In genomic region chr11:114284021-114284420, GRCh38 we compare ENCODE assay signal across 17 cellular contexts. TPM values are rescaled to one million over a fixed set of nuclear protein-coding genes. Genes with fewer than 3 reads are reported as not detected.
DNase-seq lines count a peak whose midpoint lies in the region; ATAC-seq and TF ChIP-seq lines count a peak whose summit lies in the region.
"Had no signal": no experiment of that assay in that cellular context is flagged by ENCODE, and none has a peak within 500 bp of the region (broad histone marks: within the 10 kb centered on the region; RNA-seq: fewer than 3 reads in every experiment).

No MANE protein-coding gene starts in this region.

- DNase-seq in NCI-H1417 (lab: John Stamatoyannopoulos, UW) = peak in 2 of 3 experiments; percentile 34 to 67
- no peak for DNase-seq in NCI-H1417 treated with DMSO at 0.1 percent for 48 hours (lab: John Stamatoyannopoulos, UW)
- DNase-seq in NCI-H1105 treated with DMSO at 0.1 percent for 48 hours (lab: John Stamatoyannopoulos, UW) = peak; percentile 92
- DNase-seq in RWPE1 (ENCODE audit: low spot score) = no peak
- no peak for DNase-seq in neuronal stem cell (ENCODE audit: low spot score)
- DNase-seq in activated T-cell treated with anti-CD3 and anti-CD28 coated beads for 4 hours = no peak
- DNase-seq: 8988T; activated CD4-positive, alpha-beta memory T cell treated with anti-CD3 and anti-CD28 coated beads for 36 hours; CD4-positive, alpha-beta T cell; hippocampal formation; nephron progenitor cell; stimulated activated naive CD4-positive, alpha-beta T cell had no signal

- no peak overlapping the region for H2AK5ac ChIP-seq in neuronal stem cell (ENCODE audit: low read depth, low read length)

- H2BK5ac ChIP-seq in neuronal stem cell (ENCODE audit: low read length) = no peak overlapping the region

- no peak overlapping the region for H3K9ac ChIP-seq in neuronal stem cell (ENCODE audit: low read depth, low read length, poor library complexity)

- no peak overlapping the region for H3K4me3 ChIP-seq in neuronal stem cell (ENCODE audit: low read length in 2 of 2)
- H3K4me3 ChIP-seq: coronary artery, SJSA1, skin epidermis had no signal

- H3K79me1 ChIP-seq in neuronal stem cell (ENCODE audit: low read depth, low read length) = no peaks in the 10 kb centered on the region

- no peak overlapping the region for H2AFZ ChIP-seq in neuronal stem cell (ENCODE audit: low read length)

- no peak overlapping the region for H3K4me2 ChIP-seq in neuronal stem cell (ENCODE audit: insufficient read depth, low read length, poor library complexity, severe bottlenecking)

- peak overlapping the region; percentile 78 for H3K14ac ChIP-seq in neuronal stem cell (ENCODE audit: low read length)

- peaks cover 0 to 6% (median 0%) of the 10 kb centered on the region in 3 experiments for H3K27me3 ChIP-seq in neuronal stem cell (ENCODE audit: control insufficient read depth in 3 of 3, insufficient read depth in 3 of 3, low read depth in 1 of 3, low read length in 3 of 3)
- H3K27me3 ChIP-seq: SJSA1 had no signal

- no peak overlapping the region for H2BK120ac ChIP-seq in neuronal stem cell (ENCODE audit: low read depth, low read length)

- POLR2A ChIA-PET in RWPE1 (lab: Yijun Ruan, JAX; ENCODE audit: low non-redundant PET) = no interaction called here

- ATAC-seq in GM18861 (IDR thresholded peaks at IDR 0.05; ENCODE audit: unreplicated experiment) (no peak), GM19463 (IDR thresholded peaks at IDR 0.05; ENCODE audit: unreplicated experiment) (no peak)

- peaks cover 0 to 12% of the 10 kb centered on the region in 2 donors for H3K4me1 ChIP-seq in neuronal stem cell (ENCODE audit: control insufficient read depth in 2 of 2, insufficient read depth in 1 of 2, low read depth in 1 of 2, low read length in 2 of 2)

- H3K18ac ChIP-seq in neuronal stem cell (ENCODE audit: low read length) = peak overlapping the region; percentile 81

- no peak overlapping the region for H3K23ac ChIP-seq in neuronal stem cell (ENCODE audit: low read depth, low read length, poor library complexity)

- peak overlapping the region; percentile 92 for H3K27ac ChIP-seq in RWPE1
- H3K27ac ChIP-seq in neuronal stem cell (replicated peaks; ENCODE audit: low read length) = no peak overlapping the region
- H3K27ac ChIP-seq: coronary artery, SJSA1 had no signal

- no peaks in the 10 kb centered on the region for H3K9me3 ChIP-seq in neuronal stem cell (replicated peaks in 1 of 2; ENCODE audit: control insufficient read depth in 2 of 2, insufficient read depth in 1 of 2, low read depth in 1 of 2, low read length in 2 of 2)
- H3K9me3 ChIP-seq: SJSA1 had no signal

- no CpG with 5 or more reads among the region's 2 CpGs for WGBS in neuronal stem cell (ENCODE audit: extremely low coverage in 2 of 2, insufficient read length in 2 of 2, insufficient replicate concordance in 1 of 2), 2 donors

- no peak overlapping the region for H3K4ac ChIP-seq in neuronal stem cell (ENCODE audit: low read length)

- CTCF ChIA-PET in RWPE1 (lab: Yijun Ruan, JAX) = interaction anchor here (0.6 to 0.7 kb wide), 2 partner anchors 455 to 1349 kb away, joined by 3 to 6 read pairs; no protein-coding TSS in a partner anchor

- H4K8ac ChIP-seq in neuronal stem cell (ENCODE audit: low read depth, low read length) = no peak overlapping the region

- no peak overlapping the region for H4K91ac ChIP-seq in neuronal stem cell (ENCODE audit: low read depth, low read length, poor library complexity)

- H2BK15ac ChIP-seq in neuronal stem cell (ENCODE audit: low read length) = no peak overlapping the region

- H3K36me3 ChIP-seq in neuronal stem cell (replicated peaks in 1 of 2; ENCODE audit: control insufficient read depth in 2 of 2, insufficient read depth in 2 of 2, low read length in 2 of 2) = no peaks in the 10 kb centered on the region
- H3K36me3 ChIP-seq: SJSA1 had no signal

- H2BK12ac ChIP-seq in neuronal stem cell (ENCODE audit: low read length) = peak overlapping the region; percentile 97

- no peak for TF ChIP-seq CTCF in RWPE1 (conservative IDR thresholded peaks at IDR 0.05; ENCODE audit: low read depth)

RNA-seq across cellular contexts. Expression of gene NNMT, which starts 12.2 kb away (rescaled TPM):
- 0.54 TPM for polyA plus RNA-seq in neuronal stem cell (2013, experiment 1 of 2)
- 0.79 TPM for polyA plus RNA-seq in neuronal stem cell (2013, experiment 2 of 2)

Comparison
In these comparisons a context has a peak if more than half of its experiments do, and no peak if none do; other contexts are left out.
1. DNase-seq: peak in NCI-H1417 (2 of 3) and NCI-H1105 treated with DMSO at 0.1 percent for 48 hours (single experiment); none in NCI-H1417 treated with DMSO at 0.1 percent for 48 hours (single experiment), RWPE1 (single experiment), neuronal stem cell (single experiment) and activated T-cell treated with anti-CD3 and anti-CD28 coated beads for 4 hours (single experiment).